21 cellular contexts compared by ENCODE assay signal in the genomic region with DNA sequence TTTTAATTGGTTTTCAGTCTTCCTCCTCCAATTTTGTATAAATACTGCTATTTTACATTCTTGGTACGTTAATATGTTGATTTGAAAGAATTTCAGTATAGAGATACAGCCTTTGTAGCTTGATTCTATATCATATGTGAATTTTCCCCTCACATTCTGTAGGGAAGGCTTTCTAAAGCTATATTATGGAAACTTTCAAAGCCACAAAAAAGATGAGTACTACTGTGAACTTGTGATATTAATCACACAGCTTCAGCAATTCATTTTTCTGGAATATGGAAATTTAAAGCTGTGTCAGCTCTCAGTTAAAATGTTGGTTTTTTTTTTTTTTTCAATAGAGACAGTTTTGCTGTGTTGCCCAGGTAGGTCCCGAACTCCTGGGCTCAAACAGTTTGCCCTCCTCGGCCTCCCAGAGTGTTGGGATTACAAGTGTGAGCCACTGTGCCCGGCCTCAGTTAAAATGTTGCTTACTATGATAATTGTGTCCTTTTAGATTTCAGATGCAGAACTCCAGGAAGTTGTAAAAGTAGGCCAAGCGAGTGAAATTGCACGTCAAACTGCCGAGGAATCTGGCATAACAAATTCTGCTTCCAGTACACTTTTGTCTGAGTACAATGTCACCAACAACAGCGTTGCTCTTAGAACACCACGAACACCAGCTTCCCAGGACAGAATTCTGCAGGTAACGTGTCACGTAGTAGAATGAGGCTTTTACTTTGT. TPM values are rescaled to one million over a fixed set of nuclear protein-coding genes. Genes with fewer than 3 reads are reported as not detected.
DNase-seq lines count a peak whose midpoint lies in the region; ATAC-seq and TF ChIP-seq lines count a peak whose summit lies in the region.
"Had no signal": no experiment of that assay in that cellular context is flagged by ENCODE, and none has a peak within 500 bp of the region (broad histone marks: within the 10 kb centered on the region; RNA-seq: fewer than 3 reads in every experiment).

No MANE protein-coding gene starts in this region.

- H2AK5ac ChIP-seq in mesendoderm (ENCODE audit: low read length), result no peak overlapping the region

- peak overlapping the region; percentile 14 for H4K8ac ChIP-seq in mesendoderm (ENCODE audit: low read depth, low read length)

- no peaks in the 10 kb centered on the region for H3K27me3 Mint-ChIP-seq in activated CD4-positive, alpha-beta T cell treated with anti-CD3 and anti-CD28 coated beads, Interleukin-2, amount 10 ng/mL, durations not matched to agents 24 days and 14 days
- H3K27me3 Mint-ChIP-seq in CD4-positive, alpha-beta T cell, result no peaks in the 10 kb centered on the region
- H3K27me3 Mint-ChIP-seq in activated T-helper 17 cell treated with anti-CD3 and anti-CD28 coated beads, Interleukin-2, amount 50 U/mL, for 72 hours, result no peaks in the 10 kb centered on the region
- no peaks in the 10 kb centered on the region for H3K27me3 Mint-ChIP-seq in type B pancreatic cell

- H3K56ac ChIP-seq in mesendoderm (ENCODE audit: low read length), result no peak overlapping the region

- H3K18ac ChIP-seq in mesendoderm (ENCODE audit: low read length), result no peak overlapping the region

- peak overlapping the region; percentile 84 for H3K27ac Mint-ChIP-seq in activated CD4-positive, alpha-beta T cell treated with anti-CD3 and anti-CD28 coated beads, Interleukin-2, amount 10 ng/mL, durations not matched to agents 24 days and 14 days
- peak overlapping the region; percentile 0 for H3K27ac Mint-ChIP-seq in CD4-positive, alpha-beta T cell
- peak overlapping the region; percentile 75 for H3K27ac Mint-ChIP-seq in activated T-helper 17 cell treated with anti-CD3 and anti-CD28 coated beads, Interleukin-2, amount 50 U/mL, for 72 hours
- H3K27ac Mint-ChIP-seq in type B pancreatic cell, result no peak overlapping the region

- WGBS in mesendoderm (ENCODE audit: extremely low coverage, insufficient coverage, low lambda C conversion rate), result no CpG with 5 or more reads among the region's 11 CpGs

- no peak for ATAC-seq in CD4-positive, alpha-beta T cell (ENCODE audit: poor library complexity)
- peak; percentile 79 for ATAC-seq in activated T-helper 17 cell treated with anti-CD3 and anti-CD28 coated beads, Interleukin-2, amount 50 U/mL, for 72 hours (replicated peaks)
- ATAC-seq in lower lobe of right lung, result no peak
- ATAC-seq: GM12878, K562 had no signal

- H3K27ac ChIP-seq in CD4-positive, alpha-beta T cell (ENCODE audit: low read depth, low read length), result no peak overlapping the region
- no peak overlapping the region for H3K27ac ChIP-seq in mesendoderm (ENCODE audit: low read depth, low read length)
- H3K27ac ChIP-seq in colonic mucosa, result no peak overlapping the region
- no peak overlapping the region for H3K27ac ChIP-seq in lower lobe of right lung
- H3K27ac ChIP-seq: BLaER1 had no signal

- H3K36me3 Mint-ChIP-seq in activated CD4-positive, alpha-beta T cell treated with anti-CD3 and anti-CD28 coated beads, Interleukin-2, amount 10 ng/mL, durations not matched to agents 24 days and 14 days (ENCODE audit: low read depth), result peaks cover 77% of the 10 kb centered on the region
- peaks cover 98% of the 10 kb centered on the region for H3K36me3 Mint-ChIP-seq in CD4-positive, alpha-beta T cell (ENCODE audit: low read depth)
- H3K36me3 Mint-ChIP-seq in activated T-helper 17 cell treated with anti-CD3 and anti-CD28 coated beads, Interleukin-2, amount 50 U/mL, for 72 hours (ENCODE audit: low read depth), result peaks cover 100% of the 10 kb centered on the region
- H3K36me3 Mint-ChIP-seq in type B pancreatic cell, result peaks cover 63% of the 10 kb centered on the region

- H3K9me3 Mint-ChIP-seq in activated CD4-positive, alpha-beta T cell treated with anti-CD3 and anti-CD28 coated beads, Interleukin-2, amount 10 ng/mL, durations not matched to agents 24 days and 14 days, result peaks cover 4% of the 10 kb centered on the region
- H3K9me3 Mint-ChIP-seq in CD4-positive, alpha-beta T cell, result peaks cover 3% of the 10 kb centered on the region
- H3K9me3 Mint-ChIP-seq in activated T-helper 17 cell treated with anti-CD3 and anti-CD28 coated beads, Interleukin-2, amount 50 U/mL, for 72 hours, result no peaks in the 10 kb centered on the region
- H3K9me3 Mint-ChIP-seq in type B pancreatic cell, result no peaks in the 10 kb centered on the region

- H3K36me3 ChIP-seq in mesendoderm (ENCODE audit: control insufficient read depth, insufficient read depth, low read length) (peaks cover 17% of the 10 kb centered on the region), colonic mucosa (peaks cover 7% of the 10 kb centered on the region), lower lobe of right lung (peaks cover 89% of the 10 kb centered on the region)

- H3K9me3 ChIP-seq in CD4-positive, alpha-beta T cell (ENCODE audit: control insufficient read depth, low read length), result no peaks in the 10 kb centered on the region
- no peaks in the 10 kb centered on the region for H3K9me3 ChIP-seq in colonic mucosa
- no peaks in the 10 kb centered on the region for H3K9me3 ChIP-seq in lower lobe of right lung

- H3K4ac ChIP-seq in mesendoderm (ENCODE audit: low read depth, low read length), result no peak overlapping the region

- peaks cover 19% of the 10 kb centered on the region for H3K4me1 Mint-ChIP-seq in activated CD4-positive, alpha-beta T cell treated with anti-CD3 and anti-CD28 coated beads, Interleukin-2, amount 10 ng/mL, durations not matched to agents 24 days and 14 days
- H3K4me1 Mint-ChIP-seq in CD4-positive, alpha-beta T cell (ENCODE audit: low read depth), result peaks cover 35% of the 10 kb centered on the region
- peaks cover 22% of the 10 kb centered on the region for H3K4me1 Mint-ChIP-seq in activated T-helper 17 cell treated with anti-CD3 and anti-CD28 coated beads, Interleukin-2, amount 50 U/mL, for 72 hours
- H3K4me1 Mint-ChIP-seq in type B pancreatic cell (ENCODE audit: unreplicated experiment), result no peaks in the 10 kb centered on the region

- POLR2A ChIA-PET in CD4-positive, alpha-beta T cell (lab: Charles Lee), result interaction anchor here (1.1 kb wide), 1 partner anchor 21 kb away, joined by 3 read pairs; the partner anchor contains the start of gene CDC5L

- H3K79me1 ChIP-seq in mesendoderm (ENCODE audit: low read length), result peaks cover 4% of the 10 kb centered on the region

- H3K79me2 ChIP-seq in mesendoderm (ENCODE audit: control insufficient read depth, insufficient read depth, low read length), result no peaks in the 10 kb centered on the region

- no peak for TF ChIP-seq CTCF in CD4-positive, alpha-beta T cell (IDR thresholded peaks at IDR 0.05)
- TF ChIP-seq CTCF in colonic mucosa (IDR thresholded peaks at IDR 0.05) (no peak), lower lobe of right lung (IDR thresholded peaks at IDR 0.05) (no peak), type B pancreatic cell (conservative IDR thresholded peaks at IDR 0.05) (no peak)

- no peak overlapping the region for H4K5ac ChIP-seq in mesendoderm (ENCODE audit: low read length)

- no peaks in the 10 kb centered on the region for H3K4me1 ChIP-seq in mesendoderm (ENCODE audit: control insufficient read depth, low read depth, low read length)
- H3K4me1 ChIP-seq in colonic mucosa, result no peaks in the 10 kb centered on the region
- no peaks in the 10 kb centered on the region for H3K4me1 ChIP-seq in lower lobe of right lung
- H3K4me1 ChIP-seq: BLaER1 had no signal

- intact Hi-C loops in activated CD4-positive, alpha-beta T cell treated with anti-CD3 and anti-CD28 coated beads, Interleukin-2, amount 10 ng/mL, durations not matched to agents 24 days and 14 days (cut with micrococcal nuclease), result no loop called here
- intact Hi-C loops in CD4-positive, alpha-beta T cell (cut with DNase I, micrococcal nuclease), result no loop called here
- intact Hi-C loops in colonic mucosa (cut with DNase I), result no loop called here
- intact Hi-C loops in lower lobe of right lung (cut with DNase I), result no loop called here

- no peaks in the 10 kb centered on the region for H3K27me3 ChIP-seq in CD4-positive, alpha-beta T cell (ENCODE audit: control insufficient read depth, insufficient read depth, low read length)
- H3K27me3 ChIP-seq in mesendoderm (ENCODE audit: insufficient read depth, low read length, poor library complexity) (no peaks in the 10 kb centered on the region), colonic mucosa (no peaks in the 10 kb centered on the region), lower lobe of right lung (ENCODE audit: low read depth) (no peaks in the 10 kb centered on the region)
- H3K27me3 ChIP-seq: BLaER1 had no signal

- no peak overlapping the region for H3K4me3 Mint-ChIP-seq in activated CD4-positive, alpha-beta T cell treated with anti-CD3 and anti-CD28 coated beads, Interleukin-2, amount 10 ng/mL, durations not matched to agents 24 days and 14 days
- H3K4me3 Mint-ChIP-seq in CD4-positive, alpha-beta T cell, result no peak overlapping the region
- H3K4me3 Mint-ChIP-seq in activated T-helper 17 cell treated with anti-CD3 and anti-CD28 coated beads, Interleukin-2, amount 50 U/mL, for 72 hours, result peak overlapping the region; percentile 71
- H3K4me3 Mint-ChIP-seq in type B pancreatic cell, result no peak overlapping the region

- no peak overlapping the region for H3K9ac ChIP-seq in mesendoderm (ENCODE audit: low read length)
- H3K9ac ChIP-seq in colonic mucosa (ENCODE audit: low read depth in 2 of 2, low read length in 2 of 2), result no peak overlapping the region
- H3K9ac ChIP-seq: BLaER1 had no signal

- no peak for DNase-seq in activated CD4-positive, alpha-beta T cell treated with anti-CD3 and anti-CD28 coated beads, Interleukin-2, amount 10 ng/mL, durations not matched to agents 24 days and 14 days
- no peak for DNase-seq in activated CD4-positive, alpha-beta T cell treated with anti-CD3 and anti-CD28 coated beads for 1 hour
- DNase-seq in CD4-positive, alpha-beta T cell, result no peak
- DNase-seq in mesendoderm (no peak), colonic mucosa (no peak), lower lobe of right lung (no peak), type B pancreatic cell (ENCODE audit: extremely low spot score, unreplicated experiment) (no peak)
- DNase-seq: 8988T, DMS 273 treated with DMSO at 0.1 percent for 48 hours, GDM1, GOT3, MV-4-11, NCI-H1417, NCI-H187 treated with DMSO at 0.1 percent for 48 hours, NCI-H446 treated with DMSO at 0.1 percent for 48 hours, NCI-H748 treated with DMSO at 0.1 percent for 48 hours, OCI-M1 had no signal

- H2BK15ac ChIP-seq in mesendoderm (replicated peaks; ENCODE audit: low read depth), result no peak overlapping the region

- CTCF ChIA-PET in CD4-positive, alpha-beta T cell (lab: Charles Lee), result no interaction called here

- H2BK5ac ChIP-seq in mesendoderm (ENCODE audit: low read length), result no peak overlapping the region

- H3K4me3 ChIP-seq in mesendoderm (ENCODE audit: low read length) (no peak overlapping the region), colonic mucosa (no peak overlapping the region), lower lobe of right lung (no peak overlapping the region)
- H3K4me3 ChIP-seq: BLaER1, GM12878, K562 had no signal

- H2BK120ac ChIP-seq in mesendoderm (ENCODE audit: low read depth, low read length), result no peak overlapping the region

- H3K4me2 ChIP-seq in mesendoderm (ENCODE audit: low read length), result no peak overlapping the region
- H3K4me2 ChIP-seq: BLaER1 had no signal

- no peak overlapping the region for H3K23ac ChIP-seq in mesendoderm (ENCODE audit: low read length)

RNA-seq across cellular contexts. Expression of gene CDC5L, which starts 20.6 kb away (rescaled TPM):
- 25.5 and 26.5 TPM in 2 replicates for total RNA-seq in activated CD4-positive, alpha-beta T cell treated with anti-CD3 and anti-CD28 coated beads, Interleukin-2, amount 10 ng/mL, durations not matched to agents 24 days and 14 days
- 10 to 100 TPM; 18.9 to 19.9 TPM for total RNA-seq in CD4-positive, alpha-beta T cell
- total RNA-seq in activated T-helper 17 cell treated with anti-CD3 and anti-CD28 coated beads, Interleukin-2, amount 50 U/mL, for 72 hours, result 10 to 100 TPM; 25.8 to 26.0 TPM
- polyA plus RNA-seq in mesendoderm (2013, experiment 1 of 2), result 30.0 TPM
- polyA plus RNA-seq in mesendoderm (2013, experiment 2 of 2), result 30.1 TPM
- total RNA-seq in colonic mucosa, result 10 to 100 TPM; 20.6 to 20.8 TPM
- total RNA-seq in lower lobe of right lung, result 18.3 TPM
- 23.3 and 28.7 TPM in 2 replicates for total RNA-seq in type B pancreatic cell (ENCODE audit: low replicate concordance)
